In the genomic region with DNA sequence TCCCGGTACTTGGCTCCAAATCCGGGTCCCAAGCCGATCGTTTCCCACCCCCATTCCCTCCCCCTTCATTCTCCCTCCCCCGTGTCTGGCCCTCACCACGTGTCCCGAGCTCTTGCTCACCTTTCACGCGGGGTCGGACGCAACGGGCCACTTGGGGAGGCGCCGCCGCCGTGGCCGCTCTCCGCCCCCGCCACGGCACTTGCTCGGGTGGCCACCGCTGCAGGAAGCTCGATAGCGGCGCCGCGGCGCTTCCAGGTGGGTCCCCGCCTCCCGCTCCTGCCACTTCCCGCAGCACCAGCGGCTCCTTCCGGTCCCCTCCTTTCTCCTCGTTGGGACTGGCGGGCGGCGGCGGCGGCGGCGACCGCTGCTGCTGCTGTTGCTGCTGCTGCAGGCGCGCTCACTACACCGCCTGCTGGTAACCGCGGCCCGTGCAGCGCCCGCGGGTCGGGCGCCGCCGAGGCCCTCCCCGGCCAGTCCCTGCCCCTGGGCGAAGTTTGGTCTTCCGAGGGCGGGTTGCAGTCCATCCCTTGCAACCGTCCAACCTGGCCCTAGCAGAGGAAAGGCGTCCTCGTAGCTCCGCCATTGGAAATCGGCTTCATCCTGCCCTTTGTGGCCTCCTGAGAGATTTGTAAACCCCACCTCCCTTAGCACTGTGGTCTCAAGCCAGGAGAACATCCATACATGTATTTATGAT, we compare ENCODE assay signal across 8 cellular contexts. TPM values are rescaled to one million over a fixed set of nuclear protein-coding genes. Genes with fewer than 3 reads are reported as not detected.
A peak's percentile ranks its signal among the peaks of the same experiment; 100 is the strongest.
DNase-seq lines count a peak whose midpoint lies in the region; ATAC-seq and TF ChIP-seq lines count a peak whose summit lies in the region.

No MANE protein-coding gene starts in this region.

- peak overlapping the region; percentile 95 for H3K27ac Mint-ChIP-seq in activated T-helper 1 cell treated with anti-CD3 and anti-CD28 coated beads, Interleukin-12 subunit alpha, Interleukin-12 subunit beta, Interleukin-2, Interleukin-4 antibody, amounts not matched to agents 30 ng/mL and 10 ng/mL and 1 ng/mL, durations not matched to agents 14 hours and 24 hours and 36 hours
- peak overlapping the region; percentile 96 for H3K27ac Mint-ChIP-seq in natural killer cell

- H3K4me3 ChIP-seq in GM23248 (peak overlapping the region; percentile 99), Karpas-422 (ENCODE audit: low read length) (peak overlapping the region; percentile 73), Peyer's patch (peak overlapping the region; percentile 72 to 94 (median 76)), fibroblast of lung (replicated peaks in 1 of 4; ENCODE audit: control extremely low read depth in 1 of 4, insufficient read depth in 1 of 4, low read depth in 3 of 4, low read length in 4 of 4) (peak overlapping the region; percentile 65 to 98 (median 88))

- H3K9me3 Mint-ChIP-seq in activated T-helper 1 cell treated with anti-CD3 and anti-CD28 coated beads, Interleukin-12 subunit alpha, Interleukin-12 subunit beta, Interleukin-2, Interleukin-4 antibody, amounts not matched to agents 30 ng/mL and 10 ng/mL and 1 ng/mL, durations not matched to agents 14 hours and 24 hours and 36 hours: no peaks in the 10 kb centered on the region
- no peaks in the 10 kb centered on the region for H3K9me3 Mint-ChIP-seq in natural killer cell

- H4K20me1 ChIP-seq in GM23248 (ENCODE audit: insufficient read depth) (peaks cover 4% of the 10 kb centered on the region; the same call in 1 of the 2 replicates), Karpas-422 (ENCODE audit: insufficient read depth, low read depth, low read length) (peaks cover 14% of the 10 kb centered on the region; the same call in 1 of the 2 replicates), fibroblast of lung (ENCODE audit: control insufficient read depth, extremely low read depth, insufficient read depth, low read length) (no peaks in the 10 kb centered on the region)

- H3K4me3 Mint-ChIP-seq in activated T-helper 1 cell treated with anti-CD3 and anti-CD28 coated beads, Interleukin-12 subunit alpha, Interleukin-12 subunit beta, Interleukin-2, Interleukin-4 antibody, amounts not matched to agents 30 ng/mL and 10 ng/mL and 1 ng/mL, durations not matched to agents 14 hours and 24 hours and 36 hours: peak overlapping the region; percentile 96
- peak overlapping the region; percentile 96 for H3K4me3 Mint-ChIP-seq in natural killer cell

- peak overlapping the region; percentile 96 for H3K27ac ChIP-seq in GM23248
- H3K27ac ChIP-seq in Karpas-422 (ENCODE audit: low read length): peak overlapping the region; percentile 82
- H3K27ac ChIP-seq in Peyer's patch: peak overlapping the region; percentile 91 to 94 (median 93)
- peak overlapping the region; percentile 98 for H3K27ac ChIP-seq in fibroblast of lung (ENCODE audit: insufficient read depth, low read length)

- peak; percentile 22 to 45 for TF ChIP-seq POLR2A in Peyer's patch (IDR thresholded peaks at IDR 0.05)

- peaks cover 41% of the 10 kb centered on the region for H3K79me2 ChIP-seq in GM23248 (ENCODE audit: insufficient read depth)
- peaks cover 50% of the 10 kb centered on the region for H3K79me2 ChIP-seq in Karpas-422 (ENCODE audit: low read length)
- H3K79me2 ChIP-seq in fibroblast of lung (ENCODE audit: control insufficient read depth, insufficient read depth, low read length): peaks cover 41% of the 10 kb centered on the region

- DNase-seq in EH (ENCODE audit: low read depth) (peak; percentile 95), GM23248 (peak; percentile 96), Karpas-422 (peak; percentile 96), Peyer's patch (peak; percentile 86 to 96 (median 95)), fibroblast of lung (ENCODE audit: low read depth in 2 of 2) (peak; percentile 89 to 92), natural killer cell (peak; percentile 88)
- DNase-seq in activated T-helper 1 cell treated with anti-CD3 and anti-CD28 coated beads, Interleukin-12 subunit alpha, Interleukin-12 subunit beta, Interleukin-2, Interleukin-4 antibody, amounts not matched to agents 30 ng/mL and 10 ng/mL and 1 ng/mL, durations not matched to agents 14 hours and 24 hours and 36 hours (ENCODE audit: low spot score): peak; percentile 90
- DNase-seq in stimulated activated naive CD4-positive, alpha-beta T cell (lab: John Stamatoyannopoulos, UW): peak; percentile 84 to 92 (median 88)

- H3K36me3 ChIP-seq in GM23248 (ENCODE audit: low read depth): 0 out of 2 replicates have a peak, but pooled peaks cover 3% of the 10 kb centered on the region
- H3K36me3 ChIP-seq in Karpas-422 (ENCODE audit: insufficient read depth, low read length): no peaks in the 10 kb centered on the region
- no peaks in the 10 kb centered on the region for H3K36me3 ChIP-seq in Peyer's patch
- no peaks in the 10 kb centered on the region for H3K36me3 ChIP-seq in fibroblast of lung (ENCODE audit: control insufficient read depth, insufficient read depth, low read length)

- intact Hi-C loops in activated T-helper 1 cell treated with anti-CD3 and anti-CD28 coated beads, Interleukin-12 subunit alpha, Interleukin-12 subunit beta, Interleukin-2, Interleukin-4 antibody, amounts not matched to agents 30 ng/mL and 10 ng/mL and 1 ng/mL, durations not matched to agents 14 hours and 24 hours and 36 hours (cut with micrococcal nuclease): loop anchor here (1.0 to 10.0 kb wide), 10 partner anchors 76 to 1896 kb away; a partner anchor contains a TSS
- intact Hi-C loops in natural killer cell (cut with micrococcal nuclease): loop anchor here (2.0 to 5.0 kb wide), 2 partner anchors 94 to 464 kb away; a partner anchor contains a TSS

- H3K9me3 ChIP-seq in GM23248 (ENCODE audit: low read depth) (no peaks in the 10 kb centered on the region), Karpas-422 (ENCODE audit: low read length) (no peaks in the 10 kb centered on the region), Peyer's patch (no peaks in the 10 kb centered on the region), fibroblast of lung (ENCODE audit: control insufficient read depth, insufficient read depth, low read depth, low read length) (no peaks in the 10 kb centered on the region)

- peaks cover 30% of the 10 kb centered on the region for H3K4me1 Mint-ChIP-seq in activated T-helper 1 cell treated with anti-CD3 and anti-CD28 coated beads, Interleukin-12 subunit alpha, Interleukin-12 subunit beta, Interleukin-2, Interleukin-4 antibody, amounts not matched to agents 30 ng/mL and 10 ng/mL and 1 ng/mL, durations not matched to agents 14 hours and 24 hours and 36 hours (ENCODE audit: low read depth)
- H3K4me1 Mint-ChIP-seq in natural killer cell: peaks cover 37% of the 10 kb centered on the region in 2 donors

- H3K4me1 ChIP-seq in GM23248 (ENCODE audit: insufficient read depth) (peaks cover 42% of the 10 kb centered on the region), Karpas-422 (ENCODE audit: low read length) (peaks cover 49% of the 10 kb centered on the region), Peyer's patch (peaks cover 0 to 29% (median 0%) of the 10 kb centered on the region in 4 donors), fibroblast of lung (ENCODE audit: control insufficient read depth, extremely low read depth, insufficient read depth, low read length) (peaks cover 5% of the 10 kb centered on the region)

- H2AFZ ChIP-seq in GM23248 (peak overlapping the region; percentile 91), Karpas-422 (ENCODE audit: low read length) (peak overlapping the region; percentile 72), fibroblast of lung (ENCODE audit: low read length) (peak overlapping the region; percentile 98)

- WGBS in GM23248 (ENCODE audit: low coverage in 1 of 2, low lambda C conversion rate in 2 of 2, missing lambda C conversion rate in 2 of 2), 2 experiments: 0 to 1% methylated on average over 40 to 64 of the region's 64 CpGs

- TF ChIP-seq CTCF in Peyer's patch (IDR thresholded peaks at IDR 0.05) (peak; percentile 89 to 99 (median 95)), fibroblast of lung (conservative IDR thresholded peaks at IDR 0.05 in 1 of 2, IDR thresholded peaks at IDR 0.05 in 1 of 2; ENCODE audit: low read depth in 1 of 2, low read length in 2 of 2) (peak; percentile 57 to 75), natural killer cell (IDR thresholded peaks at IDR 0.05) (peak; percentile 88)

- ATAC-seq in natural killer cell: peak; percentile 76 to 88 (median 77)

- H3K9ac ChIP-seq in GM23248: peak overlapping the region; percentile 93
- peak overlapping the region; percentile 82 for H3K9ac ChIP-seq in Karpas-422 (ENCODE audit: low read length)
- peak overlapping the region; percentile 90 for H3K9ac ChIP-seq in fibroblast of lung (ENCODE audit: insufficient read depth, low read length)

- no peaks in the 10 kb centered on the region for H3K27me3 Mint-ChIP-seq in activated T-helper 1 cell treated with anti-CD3 and anti-CD28 coated beads, Interleukin-12 subunit alpha, Interleukin-12 subunit beta, Interleukin-2, Interleukin-4 antibody, amounts not matched to agents 30 ng/mL and 10 ng/mL and 1 ng/mL, durations not matched to agents 14 hours and 24 hours and 36 hours (ENCODE audit: insufficient read depth)
- no peaks in the 10 kb centered on the region for H3K27me3 Mint-ChIP-seq in natural killer cell (ENCODE audit: low read depth in 2 of 2)

- H3K4me2 ChIP-seq in GM23248 (ENCODE audit: unreplicated experiment) (peak overlapping the region; percentile 74), Karpas-422 (ENCODE audit: low read depth, low read length, poor library complexity, severe bottlenecking) (peak overlapping the region; percentile 78), fibroblast of lung (ENCODE audit: extremely low read depth, insufficient read depth, low read length) (peak overlapping the region; percentile 94)

- in situ Hi-C loops in GM23248 (cut with MboI): loop anchor here (10.0 to 25.0 kb wide), 2 partner anchors 528 to 1521 kb away; no protein-coding TSS in a partner anchor

- H3F3A ChIP-seq in GM23248 (ENCODE audit: insufficient read depth): peaks cover 47% of the 10 kb centered on the region

- H3K36me3 Mint-ChIP-seq in activated T-helper 1 cell treated with anti-CD3 and anti-CD28 coated beads, Interleukin-12 subunit alpha, Interleukin-12 subunit beta, Interleukin-2, Interleukin-4 antibody, amounts not matched to agents 30 ng/mL and 10 ng/mL and 1 ng/mL, durations not matched to agents 14 hours and 24 hours and 36 hours (ENCODE audit: low read depth): peaks cover 3% of the 10 kb centered on the region
- no peaks in the 10 kb centered on the region for H3K36me3 Mint-ChIP-seq in natural killer cell

- H3K9me2 ChIP-seq in GM23248 (ENCODE audit: insufficient read depth): no peaks in the 10 kb centered on the region
- no peaks in the 10 kb centered on the region for H3K9me2 ChIP-seq in Karpas-422 (replicated peaks; ENCODE audit: insufficient read depth, low read length)

- H3K27me3 ChIP-seq in GM23248 (replicated peaks; ENCODE audit: insufficient read depth) (no peaks in the 10 kb centered on the region), Karpas-422 (ENCODE audit: low read length) (no peaks in the 10 kb centered on the region), Peyer's patch (no peaks in the 10 kb centered on the region), fibroblast of lung (ENCODE audit: control insufficient read depth, insufficient read depth, low read length) (no peaks in the 10 kb centered on the region)

RNA-seq across cellular contexts. Expression of a gene that starts 0.8 kb away (rescaled TPM):
- 72.6 and 117 TPM in 2 replicates for total RNA-seq in GM23248 (2014; rRNA removed; shearing (Covaris generic))
- polyA plus RNA-seq in GM23248 (2016; fragmentation: Nextera tagmentation; extraction: Ambion mirVana) (42.4 and 43.8 TPM in 2 replicates), fibroblast of lung (28.0 and 38.6 TPM in 2 replicates)
- total RNA-seq in Karpas-422 (2014; rRNA removed; shearing (Covaris generic); ENCODE audit: low replicate concordance): 77.9 and 113 TPM in 2 replicates
- total RNA-seq in Peyer's patch (10 to 100 TPM; 44.6 to 67.8 (median 55.6) TPM), fibroblast of lung (79.1 and 111 TPM in 2 replicates), natural killer cell (10 to 100 TPM; 31.9 to 43.6 (median 38.9) TPM)
- 41.8 and 47.8 TPM in 2 replicates for total RNA-seq in activated T-helper 1 cell treated with anti-CD3 and anti-CD28 coated beads, Interleukin-12 subunit alpha, Interleukin-12 subunit beta, Interleukin-2, Interleukin-4 antibody, amounts not matched to agents 30 ng/mL and 10 ng/mL and 1 ng/mL, durations not matched to agents 14 hours and 24 hours and 36 hours
- 21.1 and 26.7 TPM in 2 replicates for polyA plus RNA-seq in fibroblast of lung (2012)
- polyA minus RNA-seq in fibroblast of lung (ENCODE audit: low replicate concordance): 3.4 and 8.3 TPM in 2 replicates

Comparison
In these comparisons a context has a peak if more than half of its experiments do, and no peak if none do; other contexts are left out.
1. Peak in every context shown above with its lines: DNase-seq, ATAC-seq, H3K4me3 ChIP-seq and H3K27ac ChIP-seq.